Comparison of ENCODE assay signal across 15 cellular contexts in the genomic region with DNA sequence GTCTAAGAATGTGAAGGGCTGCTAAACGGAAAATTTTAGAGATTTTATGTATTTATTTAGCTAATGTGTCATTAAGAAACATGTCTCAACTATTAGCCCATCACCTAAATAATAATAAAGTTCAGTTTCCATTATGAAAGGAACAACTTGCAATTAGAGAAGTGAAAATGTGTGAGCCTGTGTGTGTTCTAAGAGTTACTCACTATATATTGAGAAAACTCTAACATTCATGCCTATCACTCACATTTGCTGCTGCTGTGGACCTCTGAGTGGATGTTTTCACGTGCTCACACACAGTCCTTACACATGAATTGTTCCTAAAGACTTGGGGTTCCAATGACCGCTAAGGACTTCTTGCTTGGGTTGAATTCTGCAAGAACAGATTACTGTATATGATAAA.
"Had no signal": no experiment of that assay in that cellular context is flagged by ENCODE, and none has a peak within 500 bp of the region (broad histone marks: within the 10 kb centered on the region; RNA-seq: fewer than 3 reads in every experiment).

No MANE protein-coding gene starts in this region.

- H3K9me3 Mint-ChIP-seq: activated CD4-positive, alpha-beta T cell treated with anti-CD3 and anti-CD28 coated beads, Interleukin-2, amount 10 ng/mL, durations not matched to agents 24 days and 14 days; activated naive CD4-positive, alpha-beta T cell treated with anti-CD3 and anti-CD28 coated beads, Interleukin-2, amount 10 ng/mL, durations not matched to agents 7 days and 5 days; activated naive CD8-positive, alpha-beta T cell treated with anti-CD3 and anti-CD28 coated beads, Interleukin-2, amount 50 U/mL, for 24 hours; activated T-cell treated with anti-CD3 and anti-CD28 coated beads, Interleukin-2, amount 50 U/mL, for 4 hours; brain; naive B cell; neural crest cell had no signal

- H3K4me3 Mint-ChIP-seq: activated CD4-positive, alpha-beta T cell treated with anti-CD3 and anti-CD28 coated beads, Interleukin-2, amount 10 ng/mL, durations not matched to agents 24 days and 14 days; activated naive CD4-positive, alpha-beta T cell treated with anti-CD3 and anti-CD28 coated beads, Interleukin-2, amount 10 ng/mL, durations not matched to agents 7 days and 5 days; activated naive CD8-positive, alpha-beta T cell treated with anti-CD3 and anti-CD28 coated beads, Interleukin-2, amount 50 U/mL, for 24 hours; activated T-cell treated with anti-CD3 and anti-CD28 coated beads, Interleukin-2, amount 50 U/mL, for 4 hours; brain; naive B cell; neural crest cell had no signal

- ATAC-seq: activated naive CD8-positive, alpha-beta T cell treated with anti-CD3 and anti-CD28 coated beads, Interleukin-2, amount 50 U/mL, for 24 hours; activated T-cell treated with anti-CD3 and anti-CD28 coated beads, Interleukin-2, amount 50 U/mL, for 4 hours; mucosa of descending colon had no signal

- H3K27ac Mint-ChIP-seq: activated CD4-positive, alpha-beta T cell treated with anti-CD3 and anti-CD28 coated beads, Interleukin-2, amount 10 ng/mL, durations not matched to agents 24 days and 14 days; activated naive CD4-positive, alpha-beta T cell treated with anti-CD3 and anti-CD28 coated beads, Interleukin-2, amount 10 ng/mL, durations not matched to agents 7 days and 5 days; activated naive CD8-positive, alpha-beta T cell treated with anti-CD3 and anti-CD28 coated beads, Interleukin-2, amount 50 U/mL, for 24 hours; brain; naive B cell; progenitor cell of endocrine pancreas had no signal

- H3K4me3 ChIP-seq: dorsolateral prefrontal cortex, mucosa of descending colon had no signal

- H3K27me3 Mint-ChIP-seq: activated CD4-positive, alpha-beta T cell treated with anti-CD3 and anti-CD28 coated beads, Interleukin-2, amount 10 ng/mL, durations not matched to agents 24 days and 14 days; activated naive CD4-positive, alpha-beta T cell treated with anti-CD3 and anti-CD28 coated beads, Interleukin-2, amount 10 ng/mL, durations not matched to agents 7 days and 5 days; brain; progenitor cell of endocrine pancreas had no signal

- H3K27me3 ChIP-seq: dorsolateral prefrontal cortex had no signal

- DNase-seq: activated CD4-positive, alpha-beta T cell treated with anti-CD3 and anti-CD28 coated beads, Interleukin-2, amount 10 ng/mL, durations not matched to agents 24 days and 14 days; activated CD8-positive, alpha-beta memory T cell treated with anti-CD3 and anti-CD28 coated beads, Interleukin-2, amount 50 U/mL, for 4 hours; activated naive CD4-positive, alpha-beta T cell treated with anti-CD3 and anti-CD28 coated beads, Interleukin-2, amount 10 ng/mL, durations not matched to agents 7 days and 5 days; activated naive CD8-positive, alpha-beta T cell treated with anti-CD3 and anti-CD28 coated beads, Interleukin-2, amount 50 U/mL, for 24 hours; activated T-cell treated with anti-CD3 and anti-CD28 coated beads, Interleukin-2, amount 50 U/mL, for 4 hours; anterior cingulate cortex; caudate nucleus; dorsolateral prefrontal cortex; mesenchymal stem cell; mucosa of descending colon; naive B cell; stimulated activated naive CD4-positive, alpha-beta T cell had no signal

- H3K27ac ChIP-seq: dorsolateral prefrontal cortex had no signal

- H3K9me3 ChIP-seq: mucosa of descending colon had no signal

- H3K4me1 Mint-ChIP-seq: activated CD4-positive, alpha-beta T cell treated with anti-CD3 and anti-CD28 coated beads, Interleukin-2, amount 10 ng/mL, durations not matched to agents 24 days and 14 days; activated naive CD4-positive, alpha-beta T cell treated with anti-CD3 and anti-CD28 coated beads, Interleukin-2, amount 10 ng/mL, durations not matched to agents 7 days and 5 days; activated naive CD8-positive, alpha-beta T cell treated with anti-CD3 and anti-CD28 coated beads, Interleukin-2, amount 50 U/mL, for 24 hours; brain; naive B cell; neural crest cell had no signal

- H3K36me3 Mint-ChIP-seq: activated naive CD4-positive, alpha-beta T cell treated with anti-CD3 and anti-CD28 coated beads, Interleukin-2, amount 10 ng/mL, durations not matched to agents 7 days and 5 days; brain; naive B cell had no signal
